ENCODE assay signal across 12 cellular contexts in the genomic region with DNA sequence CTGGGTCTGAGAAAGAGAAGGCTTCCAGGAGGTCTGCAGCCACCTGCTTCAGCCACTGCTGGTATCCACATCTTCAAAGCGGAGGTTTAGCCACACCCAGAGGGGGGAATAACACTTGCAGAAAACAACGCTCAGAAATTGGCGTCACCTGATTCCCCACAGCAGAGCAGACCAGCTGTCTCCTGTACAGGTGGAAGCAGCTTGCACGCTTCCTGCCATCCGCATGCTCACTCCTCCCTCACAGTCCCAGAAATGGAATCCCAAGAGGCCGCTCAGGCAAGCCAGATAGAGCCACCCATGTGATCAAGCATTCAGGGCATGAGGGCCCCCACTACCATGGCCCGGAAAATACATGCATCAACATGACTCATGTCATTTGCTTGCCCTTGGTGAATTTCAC.
"Had no signal": no experiment of that assay in that cellular context is flagged by ENCODE, and none has a peak within 500 bp of the region (broad histone marks: within the 10 kb centered on the region; RNA-seq: fewer than 3 reads in every experiment).

No MANE protein-coding gene starts in this region.

- H3K4me1 ChIP-seq: breast epithelium, esophagus squamous epithelium, right lobe of liver, spleen had no signal

- DNase-seq: activated naive CD8-positive, alpha-beta T cell treated with anti-CD3 and anti-CD28 coated beads, Interleukin-2, amount 10 ng/mL, durations not matched to agents 7 days and 5 days; activated T-cell treated with anti-CD3 and anti-CD28 coated beads, Interleukin-2, amount 50 U/mL, for 72 hours; aorta; esophagus squamous epithelium; foreskin fibroblast; left colon; natural killer cell; spleen; stimulated activated CD4-positive, alpha-beta T cell treated with anti-CD3 and anti-CD28 coated beads, Interleukin-2, amount 100 ng/mL, for 24 hours; stimulated activated naive CD4-positive, alpha-beta T cell had no signal

- H3K36me3 ChIP-seq: breast epithelium, esophagus squamous epithelium, right lobe of liver, spleen had no signal

- H3K27ac ChIP-seq: breast epithelium, esophagus squamous epithelium, right lobe of liver, spleen had no signal

- H3K9me3 ChIP-seq: breast epithelium, esophagus squamous epithelium, right lobe of liver, spleen had no signal

- H3K4me3 ChIP-seq: breast epithelium, esophagus squamous epithelium, right lobe of liver, spleen had no signal

- H3K27me3 ChIP-seq: right lobe of liver had no signal
